Comparison of ENCODE assay signal across 31 cellular contexts in the genomic region with DNA sequence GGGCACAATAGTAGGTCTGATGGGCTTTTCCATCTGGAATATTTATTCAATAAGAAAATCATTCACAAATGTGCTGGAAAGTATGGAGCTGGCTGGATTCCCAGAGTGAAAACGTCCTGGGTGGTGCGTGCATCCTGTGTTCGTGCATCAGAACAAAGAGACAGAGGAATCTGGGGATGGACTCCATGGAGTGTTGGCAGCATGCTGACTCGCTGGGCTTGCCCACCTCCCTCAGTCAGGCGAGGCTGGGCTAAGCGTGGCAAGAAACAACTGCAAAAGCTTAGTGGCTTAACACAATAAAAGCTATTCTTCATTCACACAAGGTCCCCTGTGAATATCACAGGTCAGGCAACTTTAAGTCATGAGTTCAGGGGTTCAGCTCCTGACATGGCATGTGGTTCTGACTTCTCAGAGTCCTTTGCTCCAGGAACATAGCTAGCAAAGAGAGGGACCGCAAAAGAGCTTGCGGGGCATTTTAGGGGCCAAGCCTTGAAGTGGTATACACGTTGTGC.
A peak's percentile ranks its signal among the peaks of the same experiment; 100 is the strongest.
DNase-seq lines count a peak whose midpoint lies in the region; ATAC-seq and TF ChIP-seq lines count a peak whose summit lies in the region.
"Had no signal": no experiment of that assay in that cellular context is flagged by ENCODE, and none has a peak within 500 bp of the region (broad histone marks: within the 10 kb centered on the region; RNA-seq: fewer than 3 reads in every experiment).

No MANE protein-coding gene starts in this region.

- H3K4me1 ChIP-seq in esophagus muscularis mucosa: peaks cover 0 to 6% (median 2%) of the 10 kb centered on the region in 4 donors
- H3K4me1 ChIP-seq: left lung, pancreas, suprapubic skin had no signal

- H3K36me3 ChIP-seq in esophagus muscularis mucosa: no peaks in the 10 kb centered on the region
- H3K36me3 ChIP-seq: left lung, pancreas, suprapubic skin, upper lobe of left lung had no signal

- H3K9me3 ChIP-seq in esophagus muscularis mucosa: no peaks in the 10 kb centered on the region
- H3K9me3 ChIP-seq: left lung, pancreas, suprapubic skin, upper lobe of left lung had no signal

- intact Hi-C loops in esophagus muscularis mucosa (cut with DNase I): no loop called here

- TF ChIP-seq EP300 in esophagus muscularis mucosa (IDR thresholded peaks at IDR 0.05): no peak

- peaks cover 10% of the 10 kb centered on the region for H3K27me3 Mint-ChIP-seq in osteocyte (ENCODE audit: unreplicated experiment)

- H3K27ac Mint-ChIP-seq in osteocyte (ENCODE audit: unreplicated experiment): no peak overlapping the region
- H3K27ac Mint-ChIP-seq: activated naive CD8-positive, alpha-beta T cell treated with anti-CD3 and anti-CD28 coated beads, Interleukin-2, amount 50 U/mL, for 24 hours; activated T-cell treated with anti-CD3 and anti-CD28 coated beads, Interleukin-2, amount 50 U/mL, for 72 hours; B cell; CD4-positive, alpha-beta memory T cell; T-helper 2 cell treated with Interferon-gamma antibody and Interleukin-4, amounts not matched to agents 5 μg/mL and 100 μg/mL, for 36 hours had no signal

- no peak for TF ChIP-seq POLR2A in esophagus muscularis mucosa (IDR thresholded peaks at IDR 0.05; ENCODE audit: low read depth)

- 38% methylated on average over 9 of the region's 9 CpGs for WGBS in esophagus muscularis mucosa

- H3K27me3 ChIP-seq in esophagus muscularis mucosa: peaks cover 0 to 27% (median 0%) of the 10 kb centered on the region in 4 donors
- H3K27me3 ChIP-seq: pancreas, upper lobe of left lung had no signal

- H3K9me3 Mint-ChIP-seq in osteocyte (ENCODE audit: unreplicated experiment): no peaks in the 10 kb centered on the region
- H3K9me3 Mint-ChIP-seq: activated naive CD8-positive, alpha-beta T cell treated with anti-CD3 and anti-CD28 coated beads, Interleukin-2, amount 50 U/mL, for 24 hours; activated T-cell treated with anti-CD3 and anti-CD28 coated beads, Interleukin-2, amount 50 U/mL, for 72 hours; T-helper 2 cell treated with Interferon-gamma antibody and Interleukin-4, amounts not matched to agents 5 μg/mL and 100 μg/mL, for 36 hours had no signal

- ATAC-seq in HG02970 (IDR thresholded peaks at IDR 0.05; ENCODE audit: low FRiP score, unreplicated experiment): no peak
- ATAC-seq: activated naive CD8-positive, alpha-beta T cell treated with anti-CD3 and anti-CD28 coated beads, Interleukin-2, amount 50 U/mL, for 24 hours; activated T-cell treated with anti-CD3 and anti-CD28 coated beads, Interleukin-2, amount 50 U/mL, for 72 hours; left lung; pancreas had no signal

- no peaks in the 10 kb centered on the region for H3K4me1 Mint-ChIP-seq in osteocyte (ENCODE audit: unreplicated experiment)
- H3K4me1 Mint-ChIP-seq: activated naive CD8-positive, alpha-beta T cell treated with anti-CD3 and anti-CD28 coated beads, Interleukin-2, amount 50 U/mL, for 24 hours; B cell; CD4-positive, alpha-beta memory T cell had no signal

- TF ChIP-seq CTCF in esophagus muscularis mucosa (IDR thresholded peaks at IDR 0.05) (no peak), osteocyte (IDR thresholded peaks at IDR 0.05) (no peak)

- H3K4me3 ChIP-seq in esophagus muscularis mucosa: no peak overlapping the region
- H3K4me3 ChIP-seq: left lung, pancreas, skin epidermis, suprapubic skin, upper lobe of left lung had no signal

- DNase-seq in NCI-H2081 (lab: John Stamatoyannopoulos, UW) (peak; percentile 10 to 45), NCI-H2081 treated with DMSO at 0.1 percent for 48 hours (lab: John Stamatoyannopoulos, UW) (no peak), NCI-H446 treated with DMSO at 0.1 percent for 48 hours (lab: John Stamatoyannopoulos, UW) (peak; percentile 69), esophagus muscularis mucosa (ENCODE audit: extremely low spot score) (peak; percentile 70), osteocyte (ENCODE audit: extremely low spot score, unreplicated experiment) (peak; percentile 40), Ammon's horn (ENCODE audit: low spot score) (no peak)
- no peak for DNase-seq in stimulated activated CD4-positive, alpha-beta T cell treated with anti-CD3 and anti-CD28 coated beads, Interleukin-1b, Interleukin-23, amount 100 ng/mL, for 48 hours
- DNase-seq: activated CD4-positive, alpha-beta T cell treated with anti-CD3 and anti-CD28 coated beads, Interleukin-2, amount 50 U/mL, for 48 hours; activated CD4-positive, CD25-positive, alpha-beta regulatory T cell treated with anti-CD3 and anti-CD28 coated beads, Interleukin-2, amount 50 U/mL, for 72 hours; activated naive CD4-positive, alpha-beta T cell; activated naive CD8-positive, alpha-beta T cell treated with anti-CD3 and anti-CD28 coated beads, Interleukin-2, amount 50 U/mL, for 24 hours; activated T-cell treated with anti-CD3 and anti-CD28 coated beads, Interleukin-2, amount 50 U/mL, for 72 hours; CD4-positive, alpha-beta memory T cell; dermis blood vessel endothelial cell; DMS 273 treated with DMSO at 0.1 percent for 48 hours; EL; left lung; mesenchymal stem cell; NCI-H1105; NCI-H2107; NCI-H524; pancreas; retina; SHP77; stimulated activated naive CD4-positive, alpha-beta T cell had no signal

- no peak overlapping the region for H3K27ac ChIP-seq in esophagus muscularis mucosa (replicated peaks in 1 of 4)
- H3K27ac ChIP-seq: left lung, pancreas, skin epidermis, suprapubic skin had no signal

- no peak overlapping the region for H3K4me3 Mint-ChIP-seq in osteocyte (ENCODE audit: unreplicated experiment)
- H3K4me3 Mint-ChIP-seq: activated naive CD8-positive, alpha-beta T cell treated with anti-CD3 and anti-CD28 coated beads, Interleukin-2, amount 50 U/mL, for 24 hours; activated T-cell treated with anti-CD3 and anti-CD28 coated beads, Interleukin-2, amount 50 U/mL, for 72 hours; B cell; CD4-positive, alpha-beta memory T cell; T-helper 2 cell treated with Interferon-gamma antibody and Interleukin-4, amounts not matched to agents 5 μg/mL and 100 μg/mL, for 36 hours had no signal

- no peaks in the 10 kb centered on the region for H3K36me3 Mint-ChIP-seq in osteocyte (ENCODE audit: unreplicated experiment)
- H3K36me3 Mint-ChIP-seq: CD4-positive, alpha-beta memory T cell had no signal

Comparison
In these comparisons a context has a peak if more than half of its experiments do, and no peak if none do; other contexts are left out.
1. DNase-seq: peak in NCI-H2081 (2 of 2), NCI-H446 treated with DMSO at 0.1 percent for 48 hours (single experiment), esophagus muscularis mucosa (single experiment) and osteocyte (single experiment); none in NCI-H2081 treated with DMSO at 0.1 percent for 48 hours (single experiment), stimulated activated CD4-positive, alpha-beta T cell treated with anti-CD3 and anti-CD28 coated beads, Interleukin-1b, Interleukin-23, amount 100 ng/mL, for 48 hours (single experiment) and Ammon's horn (single experiment).